10 cellular contexts compared by ENCODE assay signal in genomic region chr7:98285132-98286092, GRCh38. TPM values are rescaled to one million over a fixed set of nuclear protein-coding genes. Genes with fewer than 3 reads are reported as not detected.
DNase-seq lines count a peak whose midpoint lies in the region; ATAC-seq and TF ChIP-seq lines count a peak whose summit lies in the region.
"Had no signal": no experiment of that assay in that cellular context is flagged by ENCODE, and none has a peak within 500 bp of the region (broad histone marks: within the 10 kb centered on the region; RNA-seq: fewer than 3 reads in every experiment).

No MANE protein-coding gene starts in this region.

- H4K20me1 ChIP-seq in osteoblast (ENCODE audit: insufficient read depth, low read length) (peaks cover 43% of the 10 kb centered on the region), OCI-LY7 (ENCODE audit: insufficient read depth, low read length) (no peaks in the 10 kb centered on the region; the same call in 1 of the 2 replicates)

- H3K27me3 ChIP-seq in AG04450 (ENCODE audit: control insufficient read depth, insufficient read depth, low read length) (no peaks in the 10 kb centered on the region), osteoblast (ENCODE audit: insufficient read depth, low read length) (no peaks in the 10 kb centered on the region)

- CTCF ChIA-PET in AG04450 (lab: Charles Lee) = interaction anchor here (0.7 to 1.0 kb wide), 2 partner anchors 9 to 18 kb away, joined by 3 to 5 read pairs; no protein-coding TSS in a partner anchor
- CTCF ChIA-PET in OCI-LY7 (lab: Charles Lee; ENCODE audit: unreplicated experiment) = no interaction called here

- H2AFZ ChIP-seq in osteoblast (ENCODE audit: low read length) (no peak overlapping the region), OCI-LY7 (ENCODE audit: low read length) (no peak overlapping the region)

- H3K79me2 ChIP-seq in osteoblast (ENCODE audit: insufficient read depth, low read length) (peaks cover 85% of the 10 kb centered on the region), OCI-LY7 (ENCODE audit: insufficient read depth, low read depth, low read length) (no peaks in the 10 kb centered on the region)

- DNase-seq in AG04450 (ENCODE audit: low read depth, low spot score) = no peak
- no peak for DNase-seq in LNCaP clone FGC (ENCODE audit: low read depth)
- no peak for DNase-seq in epithelial cell of prostate (ENCODE audit: low read depth, low spot score)
- peak; percentile 86 for DNase-seq in osteoblast (ENCODE audit: insufficient read length, low spot score, missing footprints)
- DNase-seq in OCI-LY7 (ENCODE audit: low spot score) = no peak
- DNase-seq in SHP77 treated with DMSO at 0.1 percent for 48 hours (lab: John Stamatoyannopoulos, UW) = no peak
- DNase-seq: activated CD8-positive, alpha-beta memory T cell treated with anti-CD3 and anti-CD28 coated beads, Interleukin-2, amount 50 U/mL, for 48 hours; NCI-H774 had no signal

- ATAC-seq in GM21526 (IDR thresholded peaks at IDR 0.05; ENCODE audit: low FRiP score, unreplicated experiment) (no peak), GM18909 (IDR thresholded peaks at IDR 0.05; ENCODE audit: poor library complexity, unreplicated experiment) (no peak)

- H3K9me3 ChIP-seq in AG04450 (ENCODE audit: control insufficient read depth, insufficient read depth, low read length) (no peaks in the 10 kb centered on the region; the same call in 1 of the 2 replicates), osteoblast (ENCODE audit: low read depth, low read length) (no peaks in the 10 kb centered on the region), OCI-LY7 (ENCODE audit: low read length) (no peaks in the 10 kb centered on the region)

- H3K9me2 ChIP-seq in OCI-LY7 (ENCODE audit: insufficient read depth, low read length) = no peaks in the 10 kb centered on the region

- H3K4me3 ChIP-seq in AG04450 (ENCODE audit: low read depth, low read length) (peak overlapping the region; percentile 90; the same call in 1 of the 2 replicates), LNCaP clone FGC (ENCODE audit: low read depth, low read length) (peak overlapping the region; percentile 93), osteoblast (ENCODE audit: insufficient read depth, low read length) (peak overlapping the region; percentile 95), OCI-LY7 (ENCODE audit: low read depth, low read length, poor library complexity, severe bottlenecking) (no peak overlapping the region)

- H3K4me1 ChIP-seq in osteoblast (ENCODE audit: insufficient read depth, low read length) (peaks cover 56% of the 10 kb centered on the region), OCI-LY7 (ENCODE audit: insufficient read depth, low read length, poor library complexity, severe bottlenecking) (peaks cover 18% of the 10 kb centered on the region)

- BruUV-seq in OCI-LY7 (replicated peaks; lab: Mats Ljungman, UMichigan) = no TSS peak

- peak overlapping the region; percentile 84 for H3K4me2 ChIP-seq in osteoblast (ENCODE audit: insufficient read depth, low read length)
- H3K4me2 ChIP-seq in OCI-LY7 (ENCODE audit: low read length) = no peak overlapping the region

- TF ChIP-seq CTCF in AG04450 (IDR thresholded peaks at IDR 0.05; ENCODE audit: low read depth, low read length) (no peak), LNCaP clone FGC (IDR thresholded peaks at IDR 0.05; ENCODE audit: control insufficient read depth, extremely low read depth, insufficient read depth) (no peak), osteoblast (IDR thresholded peaks at IDR 0.05; ENCODE audit: extremely low read depth, low read depth, low read length) (no peak), OCI-LY7 (conservative IDR thresholded peaks at IDR 0.05; ENCODE audit: low read length) (no peak)

- H3K36me3 ChIP-seq in osteoblast (ENCODE audit: insufficient read depth, low read length) = peaks cover 23% of the 10 kb centered on the region
- no peaks in the 10 kb centered on the region for H3K36me3 ChIP-seq in OCI-LY7 (ENCODE audit: insufficient read depth, low read length)

- H3K27ac ChIP-seq in AG04450 (ENCODE audit: low read depth, low read length) (peak overlapping the region; percentile 11), epithelial cell of prostate (peak overlapping the region; percentile 93), osteoblast (ENCODE audit: low read depth, low read length) (peak overlapping the region; percentile 92), OCI-LY7 (ENCODE audit: low read depth, low read length, poor library complexity, severe bottlenecking) (no peak overlapping the region)

- POLR2A ChIA-PET in AG04450 (lab: Yijun Ruan, JAX) = no interaction called here
- POLR2A ChIA-PET in OCI-LY7 (lab: Charles Lee) = no interaction called here

- intact Hi-C loops in OCI-LY7 (cut with micrococcal nuclease; ENCODE audit: unreplicated experiment) = no loop called here

RNA-seq across cellular contexts. Expression of gene BRI3, which starts 3.9 kb away (rescaled TPM):
- 91.9 and 104 TPM in 2 replicates for polyA plus RNA-seq in AG04450 (2011; rRNA removed)
- 47.8 and 68.2 TPM in 2 replicates for polyA minus RNA-seq in AG04450 (2011; rRNA and poly(A)+ RNA removed)
- 95.9 and 113 TPM in 2 replicates for total RNA-seq in osteoblast
- 18.0 and 18.4 TPM in 2 replicates for total RNA-seq in OCI-LY7 (2014; rRNA removed; shearing (Covaris generic))
- total RNA-seq in OCI-LY7 (2022) = 49.8 and 52.1 TPM in 2 replicates

RNA-seq across cellular contexts. Expression of gene TECPR1, which starts 33.4 kb away (rescaled TPM):
- polyA plus RNA-seq in AG04450 (2011; rRNA removed) = 3.5 and 5.0 TPM in 2 replicates
- polyA minus RNA-seq in AG04450 (2011; rRNA and poly(A)+ RNA removed) = 5.7 and 7.5 TPM in 2 replicates
- 20.3 and 22.4 TPM in 2 replicates for total RNA-seq in osteoblast
- 17.9 and 23.2 TPM in 2 replicates for total RNA-seq in OCI-LY7 (2014; rRNA removed; shearing (Covaris generic))
- total RNA-seq in OCI-LY7 (2022) = 36.4 and 38.1 TPM in 2 replicates
